ENCODE assay signal across 12 cellular contexts in the genomic region with DNA sequence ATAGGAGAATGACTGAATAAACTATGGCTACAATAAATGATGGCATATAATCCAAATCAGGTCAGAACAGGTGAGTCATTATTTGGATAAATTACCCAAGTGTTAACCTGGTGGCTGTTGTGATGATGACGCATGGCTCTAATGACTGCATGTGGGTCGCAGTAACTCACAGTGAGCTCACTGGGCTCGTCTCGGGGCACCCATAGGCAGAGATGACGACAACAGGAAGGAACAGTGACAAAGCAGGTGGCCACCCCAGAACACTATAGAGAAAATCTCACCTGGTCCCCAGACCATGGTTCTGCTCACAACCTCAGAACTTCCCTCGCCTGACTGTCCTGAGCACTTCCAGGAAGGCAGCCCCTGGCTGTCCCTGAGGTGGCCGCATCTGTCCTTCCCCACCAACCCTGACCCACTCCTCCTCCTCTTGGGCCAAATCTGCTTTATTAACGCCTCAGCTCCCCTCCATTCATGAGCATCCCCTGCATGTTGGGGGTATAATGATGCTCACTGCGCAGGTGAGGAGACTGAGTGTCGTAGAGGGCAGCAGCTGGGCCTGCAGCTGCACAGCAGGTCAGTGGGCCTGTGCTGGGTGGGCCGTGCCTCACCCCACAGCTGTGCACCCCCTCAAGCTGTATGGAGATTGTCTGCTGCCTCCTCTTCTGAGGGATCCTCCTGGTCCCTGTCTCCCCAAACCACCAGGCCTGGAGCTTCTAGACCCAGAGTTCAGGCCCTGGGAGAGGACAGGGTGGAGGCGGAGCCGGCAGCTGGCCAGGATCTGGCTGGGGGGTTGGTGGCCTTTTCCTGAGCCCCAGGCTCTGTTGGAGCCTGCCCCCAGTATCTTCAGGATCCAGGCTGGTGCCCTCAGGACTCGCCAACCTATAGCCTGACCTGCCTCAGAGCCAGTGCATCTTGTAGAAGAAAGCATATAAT. TPM values are rescaled to one million over a fixed set of nuclear protein-coding genes. Genes with fewer than 3 reads are reported as not detected.
DNase-seq lines count a peak whose midpoint lies in the region; ATAC-seq, FAIRE-seq and TF ChIP-seq lines count a peak whose summit lies in the region.
"Had no signal": no experiment of that assay in that cellular context is flagged by ENCODE, and none has a peak within 500 bp of the region (broad histone marks: within the 10 kb centered on the region; RNA-seq: fewer than 3 reads in every experiment).

No MANE protein-coding gene starts in this region.

- no peaks in the 10 kb centered on the region for H3F3A ChIP-seq in GM23338 (replicated peaks; ENCODE audit: low read depth)

- H3K27ac ChIP-seq in foreskin keratinocyte (no peak overlapping the region), GM23338 (ENCODE audit: low read depth) (no peak overlapping the region)
- H3K27ac ChIP-seq: thyroid gland had no signal

- H3K27me3 ChIP-seq in foreskin keratinocyte (no peaks in the 10 kb centered on the region), GM23338 (ENCODE audit: insufficient read depth) (no peaks in the 10 kb centered on the region)
- H3K27me3 ChIP-seq: thyroid gland had no signal

- H3K79me2 ChIP-seq in GM23338 (replicated peaks; ENCODE audit: insufficient read depth) = peaks cover 5% of the 10 kb centered on the region

- H3K4me1 ChIP-seq in foreskin keratinocyte (no peaks in the 10 kb centered on the region), GM23338 (ENCODE audit: insufficient read depth) (no peaks in the 10 kb centered on the region)
- H3K4me1 ChIP-seq: thyroid gland had no signal

- H2AFZ ChIP-seq in GM23338 = no peak overlapping the region

- no peak overlapping the region for H3K4me3 ChIP-seq in GM23338
- H3K4me3 ChIP-seq: thyroid gland had no signal

- H4K20me1 ChIP-seq in GM23338 (replicated peaks; ENCODE audit: insufficient read depth) = no peaks in the 10 kb centered on the region

- no peaks in the 10 kb centered on the region for H3K9me2 ChIP-seq in GM23338 (ENCODE audit: insufficient read depth)

- no peak for DNase-seq in activated T-cell treated with anti-CD3 and anti-CD28 coated beads, Interleukin-2, amount 50 U/mL, for 24 hours
- DNase-seq in activated T-cell treated with anti-CD3 and anti-CD28 coated beads for 4 hours = no peak
- peak; percentile 14 for DNase-seq in RCC 7860 (ENCODE audit: low spot score)
- no peak for DNase-seq in foreskin keratinocyte
- no peak for DNase-seq in stimulated activated naive CD8-positive, alpha-beta T cell treated with anti-CD3 and anti-CD28 coated beads, Interleukin-15, Interleukin-2, amounts not matched to agents 100 U/mL and 50 U/mL, for 24 hours
- no peak for DNase-seq in DMS 273 (lab: John Stamatoyannopoulos, UW; ENCODE audit: unreplicated experiment)
- DNase-seq in GM23338 (ENCODE audit: low spot score) = no peak
- DNase-seq: NCI-H1105 had no signal

- no peak overlapping the region for H3K4me2 ChIP-seq in GM23338

- peak; percentile 46 for FAIRE-seq in RCC 7860 (lab: Jason Lieb, UNC)

- no peaks in the 10 kb centered on the region for H3K9me3 Mint-ChIP-seq in activated T-cell treated with anti-CD3 and anti-CD28 coated beads, Interleukin-2, amount 50 U/mL, for 24 hours
- H3K9me3 Mint-ChIP-seq in GM23338 = no peaks in the 10 kb centered on the region
- H3K9me3 Mint-ChIP-seq: T-helper 1 cell treated with Interleukin-12 subunit alpha and Interleukin-12 subunit beta and Interleukin-4 antibody, amounts not matched to agents 30 μg/mL and 1 μg/mL, for 36 hours had no signal

- no peak overlapping the region for H3K4me3 Mint-ChIP-seq in activated T-cell treated with anti-CD3 and anti-CD28 coated beads, Interleukin-2, amount 50 U/mL, for 24 hours
- no peak overlapping the region for H3K4me3 Mint-ChIP-seq in GM23338
- H3K4me3 Mint-ChIP-seq: activated naive CD8-positive, alpha-beta T cell; T-helper 1 cell treated with Interleukin-12 subunit alpha and Interleukin-12 subunit beta and Interleukin-4 antibody, amounts not matched to agents 30 μg/mL and 1 μg/mL, for 36 hours had no signal

- peaks cover 26% of the 10 kb centered on the region for H3K27me3 Mint-ChIP-seq in activated T-cell treated with anti-CD3 and anti-CD28 coated beads, Interleukin-2, amount 50 U/mL, for 24 hours
- peaks cover 5% of the 10 kb centered on the region for H3K27me3 Mint-ChIP-seq in GM23338 (ENCODE audit: insufficient read depth, low read depth, poor library complexity)
- H3K27me3 Mint-ChIP-seq: activated naive CD8-positive, alpha-beta T cell had no signal

- H3K4me1 Mint-ChIP-seq in activated T-cell treated with anti-CD3 and anti-CD28 coated beads, Interleukin-2, amount 50 U/mL, for 24 hours (ENCODE audit: low read depth) = peaks cover 37% of the 10 kb centered on the region
- peaks cover 4% of the 10 kb centered on the region for H3K4me1 Mint-ChIP-seq in GM23338

- peak overlapping the region; percentile 35 for H3K27ac Mint-ChIP-seq in activated T-cell treated with anti-CD3 and anti-CD28 coated beads, Interleukin-2, amount 50 U/mL, for 24 hours
- H3K27ac Mint-ChIP-seq in GM23338 = no peak overlapping the region

- no peak for TF ChIP-seq CTCF in foreskin keratinocyte (conservative IDR thresholded peaks at IDR 0.05)
- TF ChIP-seq CTCF in GM23338 (conservative IDR thresholded peaks at IDR 0.05; ENCODE audit: low read depth in 2 of 2) = no peak

- peaks cover 3% of the 10 kb centered on the region for H3K36me3 Mint-ChIP-seq in activated T-cell treated with anti-CD3 and anti-CD28 coated beads, Interleukin-2, amount 50 U/mL, for 24 hours (ENCODE audit: low read depth)
- H3K36me3 Mint-ChIP-seq in GM23338 (ENCODE audit: low read depth) = no peaks in the 10 kb centered on the region
- H3K36me3 Mint-ChIP-seq: activated naive CD8-positive, alpha-beta T cell had no signal

- H3K36me3 ChIP-seq in GM23338 (ENCODE audit: insufficient read depth) = no peaks in the 10 kb centered on the region
- H3K36me3 ChIP-seq: thyroid gland had no signal

- peak; percentile 82 for ATAC-seq in foreskin keratinocyte
- peak; percentile 50 for ATAC-seq in stimulated activated naive CD8-positive, alpha-beta T cell treated with anti-CD3 and anti-CD28 coated beads, Interleukin-15, Interleukin-2, amounts not matched to agents 100 U/mL and 50 U/mL, for 24 hours
- ATAC-seq in HG02870 (IDR thresholded peaks at IDR 0.05; ENCODE audit: unreplicated experiment) = no peak
- ATAC-seq in GM23338 = no peak

RNA-seq across cellular contexts. Expression of a gene that starts 30.9 kb away (rescaled TPM):
- total RNA-seq in foreskin keratinocyte = 7.8 and 9.5 TPM in 2 replicates
- polyA plus RNA-seq in foreskin keratinocyte (4.7 and 5.8 TPM in 2 replicates), GM23338 (2016; fragmentation: Nextera tagmentation; extraction: Ambion mirVana) (4.5 and 5.2 TPM in 2 replicates)
- 16.3 and 17.7 TPM in 2 replicates for total RNA-seq in GM23338 (2014; rRNA removed; shearing (Covaris generic))

RNA-seq across cellular contexts. Expression of a gene that starts 59.3 kb away (rescaled TPM):
- total RNA-seq in foreskin keratinocyte = 0.35 and 0.75 TPM in 2 replicates
- polyA plus RNA-seq in foreskin keratinocyte (0.26 and 0.40 TPM in 2 replicates), GM23338 (2016; fragmentation: Nextera tagmentation; extraction: Ambion mirVana) (0.92 and 0.94 TPM in 2 replicates)
- 7.7 TPM in 2 replicates for total RNA-seq in GM23338 (2014; rRNA removed; shearing (Covaris generic))

Comparison
In these comparisons a context has a peak if more than half of its experiments do, and no peak if none do; other contexts are left out.
1. ATAC-seq: peak in foreskin keratinocyte (single experiment) and stimulated activated naive CD8-positive, alpha-beta T cell treated with anti-CD3 and anti-CD28 coated beads, Interleukin-15, Interleukin-2, amounts not matched to agents 100 U/mL and 50 U/mL, for 24 hours (single experiment); none in HG02870 (single experiment) and GM23338 (single experiment).